ENCODE assay signal across 19 cellular contexts in the genomic region with DNA sequence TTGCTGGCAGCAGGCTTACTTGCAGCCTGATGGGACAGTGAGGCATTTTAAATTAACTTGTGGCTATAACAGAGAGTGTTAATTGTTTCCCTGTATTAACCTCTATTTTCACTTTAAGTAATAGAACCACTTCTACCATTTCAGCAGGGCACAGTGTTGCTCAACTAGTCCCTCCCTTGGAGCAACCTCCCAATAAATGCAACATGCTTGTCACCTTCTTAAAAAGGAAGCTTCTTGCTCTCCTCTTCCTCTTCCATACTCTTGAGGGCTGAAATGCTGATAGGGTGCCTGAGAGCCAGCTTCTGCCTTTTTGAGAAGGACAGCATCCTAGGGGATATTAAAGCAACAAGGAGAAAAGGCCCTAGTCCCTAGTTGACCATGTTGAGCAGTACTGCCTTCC. TPM values are rescaled to one million over a fixed set of nuclear protein-coding genes. Genes with fewer than 3 reads are reported as not detected.
"Had no signal": no experiment of that assay in that cellular context is flagged by ENCODE, and none has a peak within 500 bp of the region (broad histone marks: within the 10 kb centered on the region; RNA-seq: fewer than 3 reads in every experiment).

No MANE protein-coding gene starts in this region.

- H3K4me3 ChIP-seq: colonic mucosa, left ventricle myocardium inferior, thyroid gland had no signal

- DNase-seq: activated CD4-positive, alpha-beta memory T cell treated with anti-CD3 and anti-CD28 coated beads, Interleukin-2, amount 10 ng/mL, durations not matched to agents 7 days and 5 days; activated CD4-positive, alpha-beta T cell treated with anti-CD3 and anti-CD28 coated beads for 48 hours; activated CD4-positive, CD25-positive, alpha-beta regulatory T cell; activated CD8-positive, alpha-beta memory T cell treated with anti-CD3 and anti-CD28 coated beads, Interleukin-2, amount 10 ng/mL, durations not matched to agents 7 days and 5 days; activated naive CD4-positive, alpha-beta T cell; activated naive CD8-positive, alpha-beta T cell treated with anti-CD3 and anti-CD28 coated beads for 36 hours; colonic mucosa; effector CD4-positive, alpha-beta T cell; head of caudate nucleus; kidney; left ventricle myocardium inferior; retina; stimulated activated CD4-positive, alpha-beta T cell treated with anti-CD3 and anti-CD28 coated beads, Interleukin-12 subunit alpha, Interleukin-12 subunit beta, amount 100 ng/mL, for 4 hours; stimulated activated CD4-positive, alpha-beta T cell treated with anti-CD3 and anti-CD28 coated beads, Interleukin-1b, Interleukin-23, amount 100 ng/mL, for 48 hours; stimulated activated CD8-positive, alpha-beta memory T cell treated with anti-CD3 and anti-CD28 coated beads, Interleukin-4, amount 100 ng/mL, for 48 hours; stimulated activated naive CD4-positive, alpha-beta T cell; thyroid gland had no signal

- H3K36me3 ChIP-seq: colonic mucosa, left ventricle myocardium inferior, thyroid gland had no signal

- ATAC-seq: activated CD8-positive, alpha-beta memory T cell treated with anti-CD3 and anti-CD28 coated beads, Interleukin-2, amount 10 ng/mL, durations not matched to agents 7 days and 5 days; activated T-helper 17 cell treated with anti-CD3 and anti-CD28 coated beads, Interleukin-2, amount 50 U/mL, for 72 hours had no signal

- H3K4me1 ChIP-seq: colonic mucosa, left ventricle myocardium inferior, thyroid gland had no signal

- H3K9me3 ChIP-seq: colonic mucosa, thyroid gland had no signal

- H3K27ac ChIP-seq: colonic mucosa, left ventricle myocardium inferior, thyroid gland had no signal

- H3K27me3 ChIP-seq: colonic mucosa, thyroid gland had no signal

RNA-seq across cellular contexts. Expression of gene C4BPA, which starts 52.1 kb away (rescaled TPM):
- total RNA-seq: activated CD4-positive, alpha-beta memory T cell treated with anti-CD3 and anti-CD28 coated beads, Interleukin-2, amount 10 ng/mL, durations not matched to agents 7 days and 5 days; activated CD8-positive, alpha-beta memory T cell treated with anti-CD3 and anti-CD28 coated beads, Interleukin-2, amount 10 ng/mL, durations not matched to agents 7 days and 5 days; activated naive CD8-positive, alpha-beta T cell treated with anti-CD3 and anti-CD28 coated beads for 36 hours; activated T-helper 17 cell treated with anti-CD3 and anti-CD28 coated beads, Interleukin-2, amount 50 U/mL, for 72 hours; frontal cortex; left ventricle myocardium inferior; thyroid gland had no signal
